14 cellular contexts compared by ENCODE assay signal in genomic region chr4:99091174-99091573, GRCh38. TPM values are rescaled to one million over a fixed set of nuclear protein-coding genes. Genes with fewer than 3 reads are reported as not detected.
DNase-seq lines count a peak whose midpoint lies in the region; ATAC-seq, FAIRE-seq and TF ChIP-seq lines count a peak whose summit lies in the region.
"Had no signal": no experiment of that assay in that cellular context is flagged by ENCODE, and none has a peak within 500 bp of the region (broad histone marks: within the 10 kb centered on the region; RNA-seq: fewer than 3 reads in every experiment).

No MANE protein-coding gene starts in this region.

- POLR2A ChIA-PET in SK-N-SH (lab: Yijun Ruan, JAX): no interaction called here
- POLR2A ChIA-PET in K562 (lab: Yijun Ruan, JAX): no interaction called here

- no peak for TF ChIP-seq CTCF in SK-N-SH (IDR thresholded peaks at IDR 0.05)
- no peak for TF ChIP-seq CTCF in K562 (IDR thresholded peaks at IDR 0.05 in 2 of 3, conservative IDR thresholded peaks at IDR 0.05 in 1 of 3; ENCODE audit: insufficient read depth in 2 of 3, low read depth in 1 of 3, low read length in 3 of 3)
- TF ChIP-seq CTCF in upper lobe of right lung (IDR thresholded peaks at IDR 0.05): no peak

- no peak overlapping the region for H3K4ac ChIP-seq in mesenchymal stem cell (ENCODE audit: low read depth in 1 of 2, low read length in 2 of 2)

- H3K27ac ChIP-seq in SK-N-SH (ENCODE audit: low read depth in 2 of 2, low read length in 1 of 2) (no peak overlapping the region; a peak in 1 of 4 replicates), K562 (ENCODE audit: extremely low read depth, low read depth, low read length) (peak overlapping the region; percentile 90), mesenchymal stem cell (ENCODE audit: low read length, poor library complexity, severe bottlenecking) (peak overlapping the region; percentile 37), upper lobe of right lung (peak overlapping the region; percentile 96)
- H3K27ac ChIP-seq: 22Rv1 had no signal

- H3K4me1 ChIP-seq in SK-N-SH (ENCODE audit: control insufficient read depth in 1 of 2, insufficient read depth in 2 of 2, low read depth in 1 of 2, low read length in 1 of 2) (peaks cover 0 to 3% of the 10 kb centered on the region in 2 experiments; a peak in 2 of 4 replicates), K562 (replicated peaks in 1 of 2; ENCODE audit: control insufficient read depth in 2 of 2, insufficient read depth in 2 of 2, low read length in 2 of 2) (peaks cover 4 to 7% of the 10 kb centered on the region in 2 experiments; a peak in 3 of 5 replicates), mesenchymal stem cell (ENCODE audit: control insufficient read depth, insufficient read depth, low read depth, low read length) (peaks cover 4% of the 10 kb centered on the region), upper lobe of right lung (peaks cover 17% of the 10 kb centered on the region)

- TF ChIP-seq EP300 in SK-N-SH (IDR thresholded peaks at IDR 0.05; ENCODE audit: borderline replicate concordance in 1 of 2, low read depth in 1 of 2, low read length in 1 of 2): no peak
- TF ChIP-seq EP300 in K562 (IDR thresholded peaks at IDR 0.05; ENCODE audit: low read length): no peak

- no peak overlapping the region for H3K23ac ChIP-seq in mesenchymal stem cell (ENCODE audit: low read length in 2 of 2)

- no TSS peak for BruUV-seq in K562 (replicated peaks; lab: Mats Ljungman, UMichigan)

- ATAC-seq in SK-N-SH treated with all-trans-retinoic acid at 6 μM for 48 hours (no peak), K562 (peak; percentile 43), upper lobe of right lung (no peak), GM21360 (IDR thresholded peaks at IDR 0.05; ENCODE audit: unreplicated experiment) (no peak)
- ATAC-seq: stimulated activated naive CD8-positive, alpha-beta T cell treated with anti-CD3 and anti-CD28 coated beads, Interleukin-15, amount 100 ng/mL, for 72 hours had no signal

- in situ Hi-C loops in K562 (cut with MboI): no loop called here

- no peak overlapping the region for H4K91ac ChIP-seq in mesenchymal stem cell (ENCODE audit: low read length)

- H3K9me1 ChIP-seq in K562 (ENCODE audit: control insufficient read depth, insufficient read depth, low read length): no peaks in the 10 kb centered on the region

- H2AFZ ChIP-seq in SK-N-SH (ENCODE audit: low read depth) (no peak overlapping the region; the same call in 1 of the 2 replicates), K562 (ENCODE audit: low read depth, low read length) (peak overlapping the region; percentile 37), mesenchymal stem cell (ENCODE audit: low read depth, low read length) (no peak overlapping the region)

- H3K27me3 ChIP-seq in SK-N-SH (ENCODE audit: insufficient read depth) (no peaks in the 10 kb centered on the region), K562 (ENCODE audit: control insufficient read depth in 2 of 2, insufficient read depth in 2 of 2, low read length in 2 of 2) (no peaks in the 10 kb centered on the region), mesenchymal stem cell (ENCODE audit: control insufficient read depth in 1 of 2, insufficient read depth in 1 of 2, low read length in 2 of 2) (no peaks in the 10 kb centered on the region), upper lobe of right lung (no peaks in the 10 kb centered on the region)

- no peaks in the 10 kb centered on the region for H3K9me2 ChIP-seq in SK-N-SH

- peaks cover 1% of the 10 kb centered on the region for H3K36me3 Mint-ChIP-seq in activated naive CD4-positive, alpha-beta T cell treated with anti-CD3 and anti-CD28 coated beads for 36 hours (ENCODE audit: low read depth)

- H3K27ac Mint-ChIP-seq in activated naive CD4-positive, alpha-beta T cell treated with anti-CD3 and anti-CD28 coated beads for 36 hours: no peak overlapping the region
- H3K27ac Mint-ChIP-seq: stimulated activated naive CD8-positive, alpha-beta T cell treated with anti-CD3 and anti-CD28 coated beads, Interleukin-15, amount 100 ng/mL, for 72 hours had no signal

- H3K4me1 Mint-ChIP-seq in activated naive CD4-positive, alpha-beta T cell treated with anti-CD3 and anti-CD28 coated beads for 36 hours (ENCODE audit: low read depth): peaks cover 27% of the 10 kb centered on the region

- no peak overlapping the region for H2BK120ac ChIP-seq in mesenchymal stem cell (ENCODE audit: low read depth, low read length)

- TF ChIP-seq POLR2A in K562 (conservative IDR thresholded peaks at IDR 0.05): no peak

- intact Hi-C loops in K562 (cut with micrococcal nuclease) (no loop called here), upper lobe of right lung (cut with DNase I) (no loop called here), head of caudate nucleus (cut with DNase I) (no loop called here)
- intact Hi-C loops in activated naive CD4-positive, alpha-beta T cell treated with anti-CD3 and anti-CD28 coated beads for 36 hours (cut with micrococcal nuclease): no loop called here

- CTCF ChIA-PET in SK-N-SH (lab: Yijun Ruan, JAX) (no interaction called here), K562 (lab: Yijun Ruan, JAX; ENCODE audit: low intra/inter-chr PET ratio) (interaction anchor here (0.7 kb wide), 1 partner anchor 27 kb away, joined by 5 read pairs; no protein-coding TSS in a partner anchor)
- CTCF ChIA-PET in activated naive CD4-positive, alpha-beta T cell treated with anti-CD3 and anti-CD28 coated beads for 36 hours (lab: Charles Lee): interaction anchor here (1.0 kb wide), 1 partner anchor 313 kb away, joined by 3 read pairs; no protein-coding TSS in a partner anchor

- H2BK15ac ChIP-seq in mesenchymal stem cell (ENCODE audit: low read depth, poor library complexity, severe bottlenecking): no peak overlapping the region

- 84% methylated on average over 3 of the region's 3 CpGs for WGBS in SK-N-SH (ENCODE audit: low lambda C conversion rate)
- 3% methylated on average over 3 of the region's 3 CpGs for WGBS in K562 (ENCODE audit: insufficient coverage, low coverage, missing lambda C conversion rate)
- 0% methylated on average over 1 of the region's 3 CpGs for WGBS in mesenchymal stem cell

- H3K9ac ChIP-seq in SK-N-SH: no peak overlapping the region
- H3K9ac ChIP-seq in K562 (ENCODE audit: insufficient read depth in 1 of 2, low read depth in 2 of 2, low read length in 2 of 2): peak overlapping the region in 1 of 2 experiments; percentile 92; a peak in 2 of 4 replicates
- H3K9ac ChIP-seq in mesenchymal stem cell (ENCODE audit: low read length): peak overlapping the region; percentile 98

- H3K4me3 Mint-ChIP-seq in activated naive CD4-positive, alpha-beta T cell treated with anti-CD3 and anti-CD28 coated beads for 36 hours: no peak overlapping the region

- H4K20me1 ChIP-seq in SK-N-SH (ENCODE audit: insufficient read depth) (peaks cover 3% of the 10 kb centered on the region; the same call in 1 of the 2 replicates), K562 (replicated peaks; ENCODE audit: control insufficient read depth, insufficient read depth, low read length) (no peaks in the 10 kb centered on the region)

- no peak overlapping the region for H4K8ac ChIP-seq in mesenchymal stem cell (ENCODE audit: low read length)

- TF ChIP-seq RAD21 in SK-N-SH (IDR thresholded peaks at IDR 0.05; ENCODE audit: low read length) (no peak), K562 (CRISPR knock-in tag; conservative IDR thresholded peaks at IDR 0.05 in 1 of 2, IDR thresholded peaks at IDR 0.05 in 1 of 2) (no peak)

- H3K36me3 ChIP-seq in SK-N-SH (replicated peaks in 1 of 2; ENCODE audit: control insufficient read depth in 1 of 2, insufficient read depth in 2 of 2, low read length in 1 of 2) (no peaks in the 10 kb centered on the region), K562 (ENCODE audit: control insufficient read depth, insufficient read depth, low read length) (no peaks in the 10 kb centered on the region), mesenchymal stem cell (ENCODE audit: control insufficient read depth in 1 of 2, insufficient read depth in 2 of 2, low read depth in 1 of 2, low read length in 2 of 2) (peaks cover 0 to 8% of the 10 kb centered on the region in 2 experiments), upper lobe of right lung (no peaks in the 10 kb centered on the region)

- H3K79me2 ChIP-seq in SK-N-SH (ENCODE audit: insufficient read depth) (peaks cover 38% of the 10 kb centered on the region), K562 (ENCODE audit: control insufficient read depth, insufficient read depth, low read length) (peaks cover 62% of the 10 kb centered on the region)

- DNase-seq in SK-N-SH (no peak), K562 (ENCODE audit: extremely low read depth in 1 of 4, low spot score in 3 of 4) (peak in 1 of 4 experiments; percentile 38), mesenchymal stem cell (no peak), upper lobe of right lung (no peak), head of caudate nucleus (no peak)
- no peak for DNase-seq in activated naive CD4-positive, alpha-beta T cell treated with anti-CD3 and anti-CD28 coated beads for 36 hours
- DNase-seq: activated CD4-positive, alpha-beta T cell treated with anti-CD3 and anti-CD28 coated beads, Interleukin-2, amount 50 U/mL, for 48 hours; activated naive CD4-positive, alpha-beta T cell treated with anti-CD3 and anti-CD28 coated beads, Interleukin-2, amount 50 U/mL, for 16 hours; HFFc6; NCI-H2107; stimulated activated naive CD8-positive, alpha-beta T cell treated with anti-CD3 and anti-CD28 coated beads, Interleukin-15, amount 100 ng/mL, for 72 hours had no signal

- FAIRE-seq in K562 (lab: Jason Lieb, UNC): no peak

- H2BK5ac ChIP-seq in mesenchymal stem cell (ENCODE audit: low read depth, low read length, poor library complexity, severe bottlenecking): no peak overlapping the region

- H2BK12ac ChIP-seq in mesenchymal stem cell (ENCODE audit: low read length in 2 of 2): no peak overlapping the region

- no peak overlapping the region for H2AK5ac ChIP-seq in mesenchymal stem cell (ENCODE audit: low read length, severe bottlenecking)

- no peaks in the 10 kb centered on the region for H3K9me3 ChIP-seq in SK-N-SH
- no peaks in the 10 kb centered on the region for H3K9me3 ChIP-seq in K562 (replicated peaks; ENCODE audit: control insufficient read depth, insufficient read depth, low read depth, low read length)
- no peaks in the 10 kb centered on the region for H3K9me3 ChIP-seq in mesenchymal stem cell (ENCODE audit: control insufficient read depth, low read length)
- H3K9me3 ChIP-seq in upper lobe of right lung: no peaks in the 10 kb centered on the region

- no peak overlapping the region for H3K18ac ChIP-seq in mesenchymal stem cell (ENCODE audit: low read depth in 1 of 2, low read length in 2 of 2)

- H3K14ac ChIP-seq in mesenchymal stem cell (ENCODE audit: low read length in 2 of 2): no peak overlapping the region

- H3K27me3 Mint-ChIP-seq in activated naive CD4-positive, alpha-beta T cell treated with anti-CD3 and anti-CD28 coated beads for 36 hours (ENCODE audit: low read depth): no peaks in the 10 kb centered on the region
- H3K27me3 Mint-ChIP-seq: stimulated activated naive CD8-positive, alpha-beta T cell treated with anti-CD3 and anti-CD28 coated beads, Interleukin-15, amount 100 ng/mL, for 72 hours had no signal

- H3K9me3 Mint-ChIP-seq in activated naive CD4-positive, alpha-beta T cell treated with anti-CD3 and anti-CD28 coated beads for 36 hours: peaks cover 2% of the 10 kb centered on the region
- H3K9me3 Mint-ChIP-seq: HFFc6 had no signal

- peak overlapping the region; percentile 36; the same call in 1 of the 2 replicates for H3K4me2 ChIP-seq in SK-N-SH
- H3K4me2 ChIP-seq in K562 (ENCODE audit: insufficient read depth, low read length): peak overlapping the region; percentile 94
- peak overlapping the region; percentile 49 for H3K4me2 ChIP-seq in mesenchymal stem cell (ENCODE audit: low read length, poor library complexity, severe bottlenecking)

- H3K79me1 ChIP-seq in mesenchymal stem cell (replicated peaks; ENCODE audit: low read length, poor library complexity, severe bottlenecking): no peaks in the 10 kb centered on the region

- peaks cover 11% of the 10 kb centered on the region for H3F3A ChIP-seq in SK-N-SH (replicated peaks; ENCODE audit: insufficient read depth)

- H3K4me3 ChIP-seq in SK-N-SH (ENCODE audit: low read depth in 2 of 2, low read length in 1 of 2): no peak overlapping the region
- peak overlapping the region; percentile 92 for H3K4me3 ChIP-seq in K562
- H3K4me3 ChIP-seq in mesenchymal stem cell (ENCODE audit: insufficient read depth in 1 of 2, low read depth in 1 of 2, low read length in 2 of 2): peak overlapping the region in 1 of 2 experiments; percentile 96
- H3K4me3 ChIP-seq in upper lobe of right lung: no peak overlapping the region

RNA-seq across cellular contexts. Expression of gene ADH5, which starts 2.6 kb away (rescaled TPM):
- polyA plus RNA-seq in SK-N-SH (2012; rRNA removed) (111 and 159 TPM in 2 replicates), K562 (2011; rRNA removed) (259 and 310 TPM in 2 replicates), K562 (2014; fragmentation: Illumina TruSeq; extraction: Trizol) (163 and 179 TPM in 2 replicates), K562 (2014; fragmentation: Nextera tagmentation; extraction: Ambion mirVana) (100 to 1,000 TPM; 227 to 295 TPM), K562 (2014; rRNA removed) (192 and 195 TPM in 2 replicates)
- 159 and 202 TPM in 2 replicates for polyA plus RNA-seq in SK-N-SH (2012; cell fraction: cytosol; rRNA removed)
- polyA plus RNA-seq in SK-N-SH (2012; cell fraction: nucleus; rRNA removed): 51.8 and 112 TPM in 2 replicates
- 48.9 and 128 TPM in 2 replicates for total RNA-seq in K562 (2011; cell fraction: chromatin; rRNA removed; ENCODE audit: low replicate concordance)
- total RNA-seq in K562 (2011; cell fraction: nucleolus; rRNA removed): 37.4 and 45.1 TPM in 2 replicates
- total RNA-seq in K562 (2011; cell fraction: nucleoplasm; rRNA removed): 74.9 and 99.7 TPM in 2 replicates
- total RNA-seq in K562 (2014; rRNA removed) (115 and 127 TPM in 2 replicates), K562 (2014; rRNA removed; fragmentation: Illumina TruSeq; extraction: Trizol) (225 and 246 TPM in 2 replicates), K562 (2015; rRNA removed; fragmentation: Illumina TruSeq; extraction: Trizol) (167 and 169 TPM in 2 replicates), K562 (2021) (200 and 205 TPM in 2 replicates), upper lobe of right lung (166 TPM)
- polyA plus RNA-seq in K562 (2011; cell fraction: cytosol; rRNA removed): 64.1 and 175 TPM in 2 replicates
- polyA plus RNA-seq in K562 (2011; cell fraction: nucleus; rRNA removed): 45.4 and 85.0 TPM in 2 replicates
- polyA plus RNA-seq in K562 (2012): 147 and 179 TPM in 2 replicates
- polyA minus RNA-seq in K562 (2011; rRNA and poly(A)+ RNA removed): 259 and 261 TPM in 2 replicates
- 56.6 and 76.9 TPM in 2 replicates for polyA minus RNA-seq in K562 (2011; cell fraction: cytosol; rRNA and poly(A)+ RNA removed)
- polyA minus RNA-seq in K562 (2011; cell fraction: nucleus; rRNA and poly(A)+ RNA removed): 38.1 and 68.4 TPM in 2 replicates
- polyA plus RNA-seq in mesenchymal stem cell (2013, experiment 1 of 2): 147 TPM
- polyA plus RNA-seq in mesenchymal stem cell (2013, experiment 2 of 2): 161 TPM
- total RNA-seq in activated naive CD4-positive, alpha-beta T cell treated with anti-CD3 and anti-CD28 coated beads for 36 hours: 10 to 100 TPM; 94.3 to 99.9 TPM

RNA-seq across cellular contexts. Expression of gene ADH4, which starts 52.9 kb away (rescaled TPM):
- polyA plus RNA-seq in SK-N-SH (2012; rRNA removed) (not detected in 2 replicates), K562 (2011; rRNA removed) (not detected in 2 replicates), K562 (2014; fragmentation: Illumina TruSeq; extraction: Trizol) (not detected in 2 replicates), K562 (2014; fragmentation: Nextera tagmentation; extraction: Ambion mirVana) (not detected), K562 (2014; rRNA removed) (not detected in 2 replicates)
- not detected in 2 replicates for polyA plus RNA-seq in SK-N-SH (2012; cell fraction: cytosol; rRNA removed)
- not detected in 2 replicates for polyA plus RNA-seq in SK-N-SH (2012; cell fraction: nucleus; rRNA removed)
- total RNA-seq in K562 (2011; cell fraction: chromatin; rRNA removed; ENCODE audit: low replicate concordance): not detected in 2 replicates
- not detected in 2 replicates for total RNA-seq in K562 (2011; cell fraction: nucleolus; rRNA removed)
- not detected in 2 replicates for total RNA-seq in K562 (2011; cell fraction: nucleoplasm; rRNA removed)
- total RNA-seq in K562 (2014; rRNA removed) (not detected in 2 replicates), K562 (2014; rRNA removed; fragmentation: Illumina TruSeq; extraction: Trizol) (not detected in 2 replicates), K562 (2015; rRNA removed; fragmentation: Illumina TruSeq; extraction: Trizol) (not detected in 2 replicates), K562 (2021) (not detected in 2 replicates), upper lobe of right lung (0.38 TPM)
- not detected in 2 replicates for polyA plus RNA-seq in K562 (2011; cell fraction: cytosol; rRNA removed)
- not detected in 2 replicates for polyA plus RNA-seq in K562 (2011; cell fraction: nucleus; rRNA removed)
- polyA plus RNA-seq in K562 (2012): not detected in 2 replicates
- polyA minus RNA-seq in K562 (2011; rRNA and poly(A)+ RNA removed): not detected in 2 replicates
- not detected in 2 replicates for polyA minus RNA-seq in K562 (2011; cell fraction: cytosol; rRNA and poly(A)+ RNA removed)
- not detected in 2 replicates for polyA minus RNA-seq in K562 (2011; cell fraction: nucleus; rRNA and poly(A)+ RNA removed)
- polyA plus RNA-seq in mesenchymal stem cell (2013, experiment 1 of 2): not detected
- not detected for polyA plus RNA-seq in mesenchymal stem cell (2013, experiment 2 of 2)
- not detected for total RNA-seq in activated naive CD4-positive, alpha-beta T cell treated with anti-CD3 and anti-CD28 coated beads for 36 hours
- total RNA-seq: HFFc6 had no signal

Comparison
In these comparisons a context has a peak if more than half of its experiments do, and no peak if none do; other contexts are left out.
1. H3K27ac ChIP-seq: peak in K562 (single experiment), mesenchymal stem cell (single experiment) and upper lobe of right lung (single experiment); none in SK-N-SH (0 of 2).
2. H3K4me2 ChIP-seq: peak in every context shown above with its lines; median percentile 94 in K562; 49 in mesenchymal stem cell; 36 in SK-N-SH.